8 cellular contexts compared by ENCODE assay signal in genomic region chr7:8295638-8296361, GRCh38. TPM values are rescaled to one million over a fixed set of nuclear protein-coding genes. Genes with fewer than 3 reads are reported as not detected.
DNase-seq lines count a peak whose midpoint lies in the region; ATAC-seq and TF ChIP-seq lines count a peak whose summit lies in the region.

No MANE protein-coding gene starts in this region.

- no peaks in the 10 kb centered on the region for H3K9me3 ChIP-seq in neural cell (ENCODE audit: low read length)

- peaks cover 5% of the 10 kb centered on the region for H3K9me3 Mint-ChIP-seq in WTC11

- no peak overlapping the region for H3K27ac ChIP-seq in neural cell (ENCODE audit: low read length)

- peak; percentile 70 for TF ChIP-seq CTCF in WTC11 (IDR thresholded peaks at IDR 0.05)
- TF ChIP-seq CTCF in neural cell (IDR thresholded peaks at IDR 0.05; ENCODE audit: poor library complexity, severe bottlenecking), result peak; percentile 92

- DNase-seq in EL (peak; percentile 77), NCI-H345 (lab: John Stamatoyannopoulos, UW) (peak; percentile 92), WTC11 (ENCODE audit: low spot score) (no peak), fibroblast of peridontal ligament (ENCODE audit: extremely low read depth) (peak; percentile 79), GOT3 (lab: John Stamatoyannopoulos, UW) (no peak)

- no peak overlapping the region for H3K4me2 ChIP-seq in neural cell (ENCODE audit: low read length)

- no peaks in the 10 kb centered on the region for H4K20me1 ChIP-seq in neural cell (ENCODE audit: insufficient read depth)

- CTCF ChIA-PET in WTC11 (lab: Charles Lee), result interaction anchor here (0.6 to 2.8 kb wide), 53 partner anchors 9 to 1165 kb away, joined by 3 to 71 read pairs (median 4); partner anchors contain the start of gene UMAD1

- no peak overlapping the region for H2AFZ ChIP-seq in neural cell (ENCODE audit: low read depth, low read length)

- no peak overlapping the region for H3K27ac Mint-ChIP-seq in WTC11

- H3K4me3 ChIP-seq in neural cell (ENCODE audit: low read length), result no peak overlapping the region

- H3K27me3 ChIP-seq in neural cell (ENCODE audit: insufficient read depth, low read depth, low read length), result no peaks in the 10 kb centered on the region

- no peak overlapping the region for H3K9ac ChIP-seq in neural cell (ENCODE audit: low read length)

- no peaks in the 10 kb centered on the region for H3K36me3 ChIP-seq in neural cell (ENCODE audit: insufficient read depth, low read length)

- ATAC-seq in GM19463 (IDR thresholded peaks at IDR 0.05; ENCODE audit: unreplicated experiment), result peak; percentile 98
- ATAC-seq in HG03457 (IDR thresholded peaks at IDR 0.05; ENCODE audit: unreplicated experiment), result peak; percentile 91
- ATAC-seq in WTC11, result peak; percentile 96

- H3K79me2 ChIP-seq in neural cell (replicated peaks; ENCODE audit: insufficient read depth, low read length), result no peaks in the 10 kb centered on the region

- no peaks in the 10 kb centered on the region; the same call in 1 of the 2 replicates for H3K27me3 Mint-ChIP-seq in WTC11 (ENCODE audit: low read depth)

- TF ChIP-seq RAD21 in neural cell (conservative IDR thresholded peaks at IDR 0.05), result peak; percentile 98

- POLR2A ChIA-PET in WTC11 (lab: Charles Lee), result interaction anchor here (0.9 kb wide), 1 partner anchor 401 kb away, joined by 3 read pairs; no protein-coding TSS in a partner anchor

- H3K4me1 Mint-ChIP-seq in WTC11, result peaks cover 31% of the 10 kb centered on the region

- H3K9me2 ChIP-seq in neural cell (ENCODE audit: insufficient read depth, low read length), result no peaks in the 10 kb centered on the region

- H3K4me3 Mint-ChIP-seq in WTC11, result no peak overlapping the region

- H3K36me3 Mint-ChIP-seq in WTC11, result peaks cover 11% of the 10 kb centered on the region

- TF ChIP-seq EP300 in neural cell (conservative IDR thresholded peaks at IDR 0.05; ENCODE audit: poor library complexity, severe bottlenecking), result no peak

- H3F3A ChIP-seq in neural cell (ENCODE audit: insufficient read depth, low read length, poor library complexity, severe bottlenecking), result no peaks in the 10 kb centered on the region

TF ChIP-seq in WTC11, 78 proteins besides CTCF, POLR2A, EP300 and RAD21 (continues in another document):
- TF ChIP-seq ARID4B (CRISPR knock-in tag; IDR thresholded peaks at IDR 0.05; ENCODE audit: borderline replicate concordance) (no peak), ZNF138 (CRISPR knock-in tag; conservative IDR thresholded peaks at IDR 0.05) (no peak), ZNF219 (CRISPR knock-in tag; IDR thresholded peaks at IDR 0.05; ENCODE audit: borderline replicate concordance) (no peak), HMGA2 (CRISPR knock-in tag; IDR thresholded peaks at IDR 0.05) (no peak), NFE2L1 (CRISPR knock-in tag; IDR thresholded peaks at IDR 0.05) (no peak), PRRX2 (CRISPR knock-in tag; IDR thresholded peaks at IDR 0.05) (no peak), ERG (CRISPR knock-in tag; IDR thresholded peaks at IDR 0.05) (no peak)

TF ChIP-seq in neural cell, 6 proteins besides CTCF, POLR2A, EP300 and RAD21:
- TF ChIP-seq SMC3 (conservative IDR thresholded peaks at IDR 0.05; ENCODE audit: poor library complexity) (peak; percentile 96), POLR2AphosphoS5 (IDR thresholded peaks at IDR 0.05) (no peak), TAF1 (IDR thresholded peaks at IDR 0.05; ENCODE audit: low read depth) (no peak), MXI1 (conservative IDR thresholded peaks at IDR 0.05; ENCODE audit: poor library complexity, severe bottlenecking) (no peak), EZH2 (IDR thresholded peaks at IDR 0.05; ENCODE audit: borderline replicate concordance, insufficient read depth, low read length, poor library complexity, severe bottlenecking) (no peak)

RNA-seq across cellular contexts. Expression of gene ICA1, which starts 33.8 kb away (rescaled TPM):
- 31.2 to 36.8 TPM (median 33.4 TPM) in 3 replicates for total RNA-seq in WTC11 (2021)
- 18.6 and 24.2 TPM in 2 replicates for polyA plus RNA-seq in neural cell
- 20.6 and 20.7 TPM in 2 replicates for polyA minus RNA-seq in neural cell

Comparison
In these comparisons a context has a peak if more than half of its experiments do, and no peak if none do; other contexts are left out.
1. DNase-seq: peak in EL (single experiment), NCI-H345 (single experiment) and fibroblast of peridontal ligament (single experiment); none in WTC11 (single experiment) and GOT3 (single experiment).
2. Peak in every context shown above with its lines, with median percentiles within 50 percentile points of each other: ATAC-seq.